In the genomic region with DNA sequence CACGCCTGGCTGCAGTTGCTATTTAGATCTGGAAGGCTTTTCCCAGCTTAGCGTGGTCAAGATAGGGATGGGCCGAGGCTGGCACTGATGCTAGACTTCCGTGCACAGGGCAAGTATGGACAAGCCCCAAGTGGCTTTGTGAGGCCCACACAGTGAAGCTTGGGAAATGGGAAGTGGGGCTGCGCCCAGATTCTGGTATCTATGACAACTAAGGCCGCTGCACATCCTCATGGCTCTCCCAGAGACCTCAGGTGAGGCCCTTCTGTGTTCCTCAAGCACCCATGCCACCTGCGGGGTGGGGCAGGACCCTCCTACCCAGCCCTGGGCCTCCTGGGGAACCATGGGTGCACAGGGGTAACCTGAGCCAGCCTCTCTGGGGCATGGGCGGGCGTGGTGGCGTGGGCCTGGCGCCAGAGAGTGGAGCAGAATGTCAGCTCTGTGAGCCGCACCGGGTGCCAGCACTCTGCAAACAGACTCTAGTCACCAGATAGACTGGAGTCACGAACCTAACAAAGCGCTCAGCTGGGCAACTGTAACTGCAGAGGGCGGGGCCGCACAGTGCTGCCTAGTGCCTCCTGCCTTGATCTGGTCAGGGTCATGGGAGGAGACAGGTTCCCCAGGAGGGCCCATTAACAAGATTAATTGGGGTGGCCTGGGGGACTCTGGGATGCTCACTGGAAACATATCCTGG, we compare ENCODE assay signal across 1 cellular context.
TF ChIP-seq lines count a peak whose summit lies in the region.

No MANE protein-coding gene starts in this region.

TF ChIP-seq in HCT116, 20 proteins besides CTCF, POLR2A, EP300 and RAD21:
- TF ChIP-seq ZFX (IDR thresholded peaks at IDR 0.05) (no peak), YY1 (IDR thresholded peaks at IDR 0.05; ENCODE audit: extremely low read depth, insufficient replicate concordance, low read depth, low read length) (peak; percentile 10), FOSL1 (IDR thresholded peaks at IDR 0.05; ENCODE audit: low read depth) (no peak), EZH2 (IDR thresholded peaks at IDR 0.05) (no peak), CBX3 (IDR thresholded peaks at IDR 0.05; ENCODE audit: low read depth) (no peak), EGR1 (IDR thresholded peaks at IDR 0.05; ENCODE audit: low read depth) (no peak), SRF (IDR thresholded peaks at IDR 0.05; ENCODE audit: low read depth) (no peak), REST (IDR thresholded peaks at IDR 0.05; ENCODE audit: low read depth) (no peak), SP1 (IDR thresholded peaks at IDR 0.05; ENCODE audit: low read depth) (no peak), ELF1 (IDR thresholded peaks at IDR 0.05; ENCODE audit: borderline replicate concordance, low read depth) (no peak), POLR2AphosphoS5 (IDR thresholded peaks at IDR 0.05; ENCODE audit: low read depth, low read length) (peak; percentile 77), TCF7L2 (IDR thresholded peaks at IDR 0.05; ENCODE audit: borderline replicate concordance, extremely low read depth, insufficient read depth, insufficient read length) (peak; percentile 44)
- TF ChIP-seq, protein P1, sequence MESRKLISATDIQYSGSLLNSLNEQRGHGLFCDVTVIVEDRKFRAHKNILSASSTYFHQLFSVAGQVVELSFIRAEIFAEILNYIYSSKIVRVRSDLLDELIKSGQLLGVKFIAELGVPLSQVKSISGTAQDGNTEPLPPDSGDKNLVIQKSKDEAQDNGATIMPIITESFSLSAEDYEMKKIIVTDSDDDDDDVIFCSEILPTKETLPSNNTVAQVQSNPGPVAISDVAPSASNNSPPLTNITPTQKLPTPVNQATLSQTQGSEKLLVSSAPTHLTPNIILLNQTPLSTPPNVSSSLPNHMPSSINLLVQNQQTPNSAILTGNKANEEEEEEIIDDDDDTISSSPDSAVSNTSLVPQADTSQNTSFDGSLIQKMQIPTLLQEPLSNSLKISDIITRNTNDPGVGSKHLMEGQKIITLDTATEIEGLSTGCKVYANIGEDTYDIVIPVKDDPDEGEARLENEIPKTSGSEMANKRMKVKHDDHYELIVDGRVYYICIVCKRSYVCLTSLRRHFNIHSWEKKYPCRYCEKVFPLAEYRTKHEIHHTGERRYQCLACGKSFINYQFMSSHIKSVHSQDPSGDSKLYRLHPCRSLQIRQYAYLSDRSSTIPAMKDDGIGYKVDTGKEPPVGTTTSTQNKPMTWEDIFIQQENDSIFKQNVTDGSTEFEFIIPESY (IDR thresholded peaks at IDR 0.05; ENCODE audit: extremely low read depth, insufficient replicate concordance, low read length): peak; percentile 6
- TF ChIP-seq, protein P2, sequence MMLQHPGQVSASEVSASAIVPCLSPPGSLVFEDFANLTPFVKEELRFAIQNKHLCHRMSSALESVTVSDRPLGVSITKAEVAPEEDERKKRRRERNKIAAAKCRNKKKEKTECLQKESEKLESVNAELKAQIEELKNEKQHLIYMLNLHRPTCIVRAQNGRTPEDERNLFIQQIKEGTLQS (IDR thresholded peaks at IDR 0.05): no peak
